Comparison of ENCODE assay signal across 10 cellular contexts in genomic region chr17:80980397-80981061, GRCh38. TPM values are rescaled to one million over a fixed set of nuclear protein-coding genes. Genes with fewer than 3 reads are reported as not detected.
DNase-seq lines count a peak whose midpoint lies in the region; ATAC-seq and TF ChIP-seq lines count a peak whose summit lies in the region.
"Had no signal": no experiment of that assay in that cellular context is flagged by ENCODE, and none has a peak within 500 bp of the region (broad histone marks: within the 10 kb centered on the region; RNA-seq: fewer than 3 reads in every experiment).

No MANE protein-coding gene starts in this region.

- H3K4me1 ChIP-seq in aorta (ENCODE audit: control insufficient read depth in 1 of 2, insufficient read depth in 2 of 2, low read length in 2 of 2): no peaks in the 10 kb centered on the region
- H3K4me1 ChIP-seq: HAP-1 had no signal

- no peak for TF ChIP-seq RAD21 in neural cell (conservative IDR thresholded peaks at IDR 0.05)

- H3K9me2 ChIP-seq in neural cell (ENCODE audit: insufficient read depth, low read length): no peaks in the 10 kb centered on the region

- H3F3A ChIP-seq in neural cell (ENCODE audit: insufficient read depth, low read length, poor library complexity, severe bottlenecking): no peaks in the 10 kb centered on the region

- WGBS in aorta, 2 donors: 57 to 64% methylated on average over 7 of the region's 7 CpGs

- in situ Hi-C loops in Caki2 (cut with HindIII; ENCODE audit: low pct_unique_long_range_greater_than_20kb, low sequenced_read_pairs) (no loop called here), brain microvascular endothelial cell (cut with HindIII; ENCODE audit: low pct_ligation_motif_present, low sequenced_read_pairs) (no loop called here)

- TF ChIP-seq EP300 in neural cell (conservative IDR thresholded peaks at IDR 0.05; ENCODE audit: poor library complexity, severe bottlenecking): no peak

- ATAC-seq in HG03521 (IDR thresholded peaks at IDR 0.05; ENCODE audit: unreplicated experiment) (no peak), GM21528 (IDR thresholded peaks at IDR 0.05; ENCODE audit: low FRiP score, unreplicated experiment) (no peak), aorta (ENCODE audit: low FRiP score) (no peak)
- ATAC-seq: Right ventricle myocardium inferior had no signal

- no peak overlapping the region for H2AFZ ChIP-seq in neural cell (ENCODE audit: low read depth, low read length)

- H3K9me3 ChIP-seq in neural cell (ENCODE audit: low read length): no peaks in the 10 kb centered on the region
- no peaks in the 10 kb centered on the region for H3K9me3 ChIP-seq in aorta (ENCODE audit: control insufficient read depth, low read length)
- H3K9me3 ChIP-seq: HAP-1 had no signal

- no peak overlapping the region for H3K4me2 ChIP-seq in neural cell (ENCODE audit: low read length)

- no peaks in the 10 kb centered on the region for H3K36me3 ChIP-seq in brain microvascular endothelial cell (replicated peaks)
- H3K36me3 ChIP-seq in neural cell (ENCODE audit: insufficient read depth, low read length): no peaks in the 10 kb centered on the region
- H3K36me3 ChIP-seq in aorta (ENCODE audit: control insufficient read depth in 1 of 2, insufficient read depth in 2 of 2, low read length in 1 of 2): no peaks in the 10 kb centered on the region
- H3K36me3 ChIP-seq: HAP-1 had no signal

- H3K79me2 ChIP-seq in neural cell (replicated peaks; ENCODE audit: insufficient read depth, low read length): no peaks in the 10 kb centered on the region

- H3K27ac ChIP-seq in brain microvascular endothelial cell: no peak overlapping the region
- H3K27ac ChIP-seq in neural cell (ENCODE audit: low read length): no peak overlapping the region
- H3K27ac ChIP-seq in aorta (ENCODE audit: low read depth in 1 of 2, low read length in 2 of 2): no peak overlapping the region

- H3K4me3 ChIP-seq in brain microvascular endothelial cell (ENCODE audit: low read depth, low read length): no peak overlapping the region
- H3K4me3 ChIP-seq in neural cell (ENCODE audit: low read length): peak overlapping the region; percentile 56
- no peak overlapping the region for H3K4me3 ChIP-seq in aorta (ENCODE audit: low read length in 2 of 2)

- TF ChIP-seq CTCF in brain microvascular endothelial cell (IDR thresholded peaks at IDR 0.05; ENCODE audit: low read depth, low read length, missing control alignments) (no peak), neural cell (IDR thresholded peaks at IDR 0.05; ENCODE audit: poor library complexity, severe bottlenecking) (no peak)

- no peaks in the 10 kb centered on the region for H4K20me1 ChIP-seq in neural cell (ENCODE audit: insufficient read depth)

- no peaks in the 10 kb centered on the region for H3K27me3 ChIP-seq in brain microvascular endothelial cell (replicated peaks)
- no peaks in the 10 kb centered on the region for H3K27me3 ChIP-seq in neural cell (ENCODE audit: insufficient read depth, low read depth, low read length)
- no peaks in the 10 kb centered on the region for H3K27me3 ChIP-seq in aorta (ENCODE audit: control insufficient read depth in 1 of 2, insufficient read depth in 2 of 2, low read length in 1 of 2)

- intact Hi-C loops in aorta (cut with DNase I): loop anchor here (2.0 to 10.0 kb wide), 4 partner anchors 113 to 554 kb away; no protein-coding TSS in a partner anchor

- DNase-seq in Caki2 (ENCODE audit: low read depth): peak; percentile 39
- peak; percentile 41 for DNase-seq in LHCN-M2 (ENCODE audit: low read depth)
- DNase-seq in brain microvascular endothelial cell: peak; percentile 22
- no peak for DNase-seq in aorta
- no peak for DNase-seq in NCI-H1105 (lab: John Stamatoyannopoulos, UW)

- H3K9ac ChIP-seq in neural cell (ENCODE audit: low read length): peak overlapping the region; percentile 34

TF ChIP-seq in neural cell, 6 proteins besides CTCF, POLR2A, EP300 and RAD21:
- TF ChIP-seq MXI1 (conservative IDR thresholded peaks at IDR 0.05; ENCODE audit: poor library complexity, severe bottlenecking) (no peak), SMC3 (conservative IDR thresholded peaks at IDR 0.05; ENCODE audit: poor library complexity) (no peak), TAF1 (IDR thresholded peaks at IDR 0.05; ENCODE audit: low read depth) (no peak), REST (IDR thresholded peaks at IDR 0.05; ENCODE audit: borderline replicate concordance) (no peak), POLR2AphosphoS5 (IDR thresholded peaks at IDR 0.05) (no peak), EZH2 (IDR thresholded peaks at IDR 0.05; ENCODE audit: borderline replicate concordance, insufficient read depth, low read length, poor library complexity, severe bottlenecking) (no peak)

RNA-seq across cellular contexts. Expression of gene CHMP6, which starts 11.1 kb away (rescaled TPM):
- 45.2 and 61.1 TPM in 2 replicates for total RNA-seq in Caki2 (2014; rRNA removed; shearing (Covaris generic); ENCODE audit: low replicate concordance)
- total RNA-seq in LHCN-M2 (2014; rRNA removed) (14.9 and 16.9 TPM in 2 replicates), aorta (10 to 100 TPM; 22.9 to 30.9 TPM)
- 23.3 TPM for polyA plus RNA-seq in LHCN-M2 (2012)
- polyA plus RNA-seq in neural cell (32.8 and 35.1 TPM in 2 replicates), aorta (10 to 100 TPM; 15.9 to 30.8 TPM)
- polyA minus RNA-seq in neural cell: 32.0 and 34.6 TPM in 2 replicates

RNA-seq across cellular contexts. Expression of gene BAIAP2, which starts 54.4 kb away (rescaled TPM):
- 30.1 and 37.4 TPM in 2 replicates for total RNA-seq in Caki2 (2014; rRNA removed; shearing (Covaris generic); ENCODE audit: low replicate concordance)
- total RNA-seq in LHCN-M2 (2014; rRNA removed) (15.2 and 22.0 TPM in 2 replicates), aorta (10 to 100 TPM; 19.2 to 23.7 TPM)
- polyA plus RNA-seq in LHCN-M2 (2012): 38.8 TPM
- polyA plus RNA-seq in neural cell (17.5 and 37.9 TPM in 2 replicates), aorta (1 to 10 TPM; 1.7 to 9.5 TPM)
- 17.5 and 17.8 TPM in 2 replicates for polyA minus RNA-seq in neural cell

Comparison
In these comparisons a context has a peak if more than half of its experiments do, and no peak if none do; other contexts are left out.
1. DNase-seq: peak in Caki2 (single experiment), LHCN-M2 (single experiment) and brain microvascular endothelial cell (single experiment); none in aorta (0 of 2) and NCI-H1105 (single experiment).